8 cellular contexts compared by ENCODE assay signal in genomic region chr14:103393687-103394626, GRCh38. TPM values are rescaled to one million over a fixed set of nuclear protein-coding genes. Genes with fewer than 3 reads are reported as not detected.
A peak's percentile ranks its signal among the peaks of the same experiment; 100 is the strongest.
DNase-seq lines count a peak whose midpoint lies in the region; ATAC-seq and TF ChIP-seq lines count a peak whose summit lies in the region.

No MANE protein-coding gene starts in this region.

- ATAC-seq in left lung (peak; percentile 66), aorta (ENCODE audit: low FRiP score) (peak; percentile 72)

- peak overlapping the region in 4 of 5 experiments; percentile 43 to 75 (median 56) for H3K27ac Mint-ChIP-seq in brain

- H3K4me3 ChIP-seq in left lung: no peak overlapping the region
- H3K4me3 ChIP-seq in aorta (ENCODE audit: low read length in 2 of 2): no peak overlapping the region

- WGBS in aorta, 2 donors: 11% methylated on average over 9 of the region's 9 CpGs

- peaks cover 19% of the 10 kb centered on the region for H3K36me3 Mint-ChIP-seq in brain

- peaks cover 80% of the 10 kb centered on the region for H3K4me1 Mint-ChIP-seq in brain

- H3K27me3 Mint-ChIP-seq in brain: no peaks in the 10 kb centered on the region

- H3K4me1 ChIP-seq in left lung (peaks cover 35 to 97% of the 10 kb centered on the region in 2 donors), aorta (ENCODE audit: control insufficient read depth in 1 of 2, insufficient read depth in 2 of 2, low read length in 2 of 2) (peaks cover 2 to 17% of the 10 kb centered on the region in 2 donors)

- H3K36me3 ChIP-seq in left lung: no peaks in the 10 kb centered on the region
- H3K36me3 ChIP-seq in aorta (ENCODE audit: control insufficient read depth in 1 of 2, insufficient read depth in 2 of 2, low read length in 1 of 2): no peaks in the 10 kb centered on the region

- TF ChIP-seq CTCF in LNCAP (IDR thresholded peaks at IDR 0.05) (peak; percentile 85), brain (conservative IDR thresholded peaks at IDR 0.05) (peak; percentile 49 to 79), left lung (IDR thresholded peaks at IDR 0.05) (peak; percentile 72 to 88)

- peak overlapping the region; percentile 21 to 26 for H3K27ac ChIP-seq in left lung
- peak overlapping the region in 1 of 2 donors; percentile 36 for H3K27ac ChIP-seq in aorta (ENCODE audit: low read depth in 1 of 2, low read length in 2 of 2)

- peak overlapping the region in 4 of 5 experiments; percentile 1 to 44 (median 29) for H3K4me3 Mint-ChIP-seq in brain

- no peaks in the 10 kb centered on the region for H3K9me3 Mint-ChIP-seq in brain

- peak; percentile 16 for DNase-seq in DMS79 treated with DMSO at 0.1 percent for 48 hours (lab: John Stamatoyannopoulos, UW)
- DNase-seq in DMS79 (lab: John Stamatoyannopoulos, UW): no peak
- DNase-seq in left lung: no peak
- no peak for DNase-seq in aorta
- no peak for DNase-seq in NCI-H1048 (lab: John Stamatoyannopoulos, UW)
- no peak for DNase-seq in NOMO-1 (lab: John Stamatoyannopoulos, UW; ENCODE audit: unreplicated experiment in 2 of 2)

- H3K27me3 ChIP-seq in left lung (no peaks in the 10 kb centered on the region), aorta (ENCODE audit: control insufficient read depth in 1 of 2, insufficient read depth in 2 of 2, low read length in 1 of 2) (no peaks in the 10 kb centered on the region)

- intact Hi-C loops in left lung (cut with DNase I): no loop called here
- intact Hi-C loops in aorta (cut with DNase I): no loop called here

- H3K9me3 ChIP-seq in left lung (no peaks in the 10 kb centered on the region), aorta (ENCODE audit: control insufficient read depth, low read length) (no peaks in the 10 kb centered on the region)

RNA-seq across cellular contexts. Expression of gene MARK3, which starts 8.7 kb away (rescaled TPM):
- 38.2 TPM for polyA plus RNA-seq in brain (ENCODE audit: insufficient read depth, low read depth, low replicate concordance)
- total RNA-seq in left lung: 10 to 100 TPM; 78.8 to 92.9 TPM
- total RNA-seq in aorta: 100 to 1,000 TPM in 1 of 2 donors, 10 to 100 TPM in 1; 77.3 to 121 TPM
- polyA plus RNA-seq in aorta: 10 to 100 TPM; 21.7 to 94.6 TPM

RNA-seq across cellular contexts. Expression of gene EIF5, which starts 59.9 kb away (rescaled TPM):
- polyA plus RNA-seq in brain (ENCODE audit: insufficient read depth, low read depth, low replicate concordance) (56.1 TPM), aorta (100 to 1,000 TPM in 1 of 2 donors, 10 to 100 TPM in 1; 93.1 to 139 TPM)
- total RNA-seq in left lung (100 to 1,000 TPM; 164 to 239 TPM), aorta (100 to 1,000 TPM; 202 to 218 TPM)
